ENCODE assay signal across 17 cellular contexts in the genomic region with DNA sequence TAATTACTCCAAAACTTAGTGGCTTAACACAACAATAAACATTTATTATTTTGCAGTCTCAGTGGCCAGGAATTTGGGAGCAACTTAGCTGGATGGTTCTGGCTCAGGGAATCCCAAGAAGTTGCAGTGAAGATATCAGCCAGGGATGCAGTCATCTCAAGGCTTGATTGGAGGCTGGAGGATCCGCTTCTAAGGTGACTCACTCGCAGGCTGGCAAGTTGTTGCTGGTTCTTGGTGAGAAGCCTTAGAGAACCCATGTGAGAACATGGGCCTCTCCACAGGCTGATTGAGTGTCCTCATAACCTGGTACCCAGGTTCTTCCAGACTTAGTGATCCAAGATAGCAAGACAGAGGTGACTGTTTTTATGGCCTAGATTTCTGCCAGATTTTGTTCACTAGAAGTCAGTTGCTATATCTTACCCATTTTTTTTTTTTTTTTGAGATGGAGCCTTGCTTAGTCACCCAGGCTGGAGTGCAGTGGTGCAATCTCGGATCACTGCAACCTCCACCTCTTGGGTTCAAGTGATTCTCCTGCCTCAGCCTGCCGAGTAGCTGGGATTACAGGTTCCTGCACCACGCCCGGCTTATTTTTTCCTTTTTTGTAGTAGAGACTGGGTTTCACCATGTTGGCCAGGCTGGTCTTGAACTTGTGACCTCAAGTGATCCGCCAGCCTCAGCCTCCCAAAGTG. TPM values are rescaled to one million over a fixed set of nuclear protein-coding genes. Genes with fewer than 3 reads are reported as not detected.
DNase-seq lines count a peak whose midpoint lies in the region; ATAC-seq and TF ChIP-seq lines count a peak whose summit lies in the region.
"Had no signal": no experiment of that assay in that cellular context is flagged by ENCODE, and none has a peak within 500 bp of the region (broad histone marks: within the 10 kb centered on the region; RNA-seq: fewer than 3 reads in every experiment).

No MANE protein-coding gene starts in this region.

- TF ChIP-seq CTCF in choroid plexus epithelial cell (conservative IDR thresholded peaks at IDR 0.05; ENCODE audit: low read depth, low read length) = no peak

- peak; percentile 53 for DNase-seq in GM04503 (ENCODE audit: low read depth)
- DNase-seq in RPMI7951 (ENCODE audit: low read depth) = peak; percentile 16
- peak; percentile 59 for DNase-seq in choroid plexus epithelial cell (ENCODE audit: low read depth)
- DNase-seq in kidney tubule cell (ENCODE audit: low spot score) = peak; percentile 68
- DNase-seq in stimulated activated naive CD8-positive, alpha-beta T cell treated with anti-CD3 and anti-CD28 coated beads, Interleukin-15, Interleukin-2, amounts not matched to agents 100 U/mL and 50 U/mL, for 24 hours = no peak
- no peak for DNase-seq in NCI-H2171 treated with DMSO at 0.1 percent for 48 hours (lab: John Stamatoyannopoulos, UW)
- DNase-seq in GDM1 (lab: John Stamatoyannopoulos, UW) = no peak
- DNase-seq in NCI-H1092 treated with DMSO at 0.1 percent for 48 hours (lab: John Stamatoyannopoulos, UW) = no peak
- DNase-seq: activated CD4-positive, alpha-beta memory T cell treated with anti-CD3 and anti-CD28 coated beads, Interleukin-2, amount 10 ng/mL, durations not matched to agents 7 days and 5 days; activated naive CD8-positive, alpha-beta T cell treated with anti-CD3 and anti-CD28 coated beads, Interleukin-2, amount 50 U/mL, for 24 hours; activated T-cell treated with anti-CD3 and anti-CD28 coated beads, Interleukin-2, amount 50 U/mL, for 72 hours; AML-193; hippocampal formation; NCI-H2081; NCI-H774; nucleus accumbens; stimulated activated CD4-positive, alpha-beta T cell treated with anti-CD3 and anti-CD28 coated beads, Interleukin-2, amount 100 ng/mL, for 48 hours had no signal

- H3K4me3 ChIP-seq in choroid plexus epithelial cell (ENCODE audit: low read depth, low read length) = no peak overlapping the region

- no peak for ATAC-seq in stimulated activated naive CD8-positive, alpha-beta T cell treated with anti-CD3 and anti-CD28 coated beads, Interleukin-15, Interleukin-2, amounts not matched to agents 100 U/mL and 50 U/mL, for 24 hours
- ATAC-seq: activated naive CD8-positive, alpha-beta T cell treated with anti-CD3 and anti-CD28 coated beads, Interleukin-2, amount 50 U/mL, for 24 hours; activated T-cell treated with anti-CD3 and anti-CD28 coated beads, Interleukin-2, amount 50 U/mL, for 72 hours had no signal

RNA-seq across cellular contexts. Expression of a gene that starts 32.5 kb away (rescaled TPM):
- total RNA-seq in RPMI7951 (2014; rRNA removed; shearing (Covaris generic)) = 3.5 and 5.3 TPM in 2 replicates

RNA-seq across cellular contexts. Expression of a gene that starts 49.6 kb away (rescaled TPM):
- total RNA-seq in RPMI7951 (2014; rRNA removed; shearing (Covaris generic)) = 11.4 and 16.0 TPM in 2 replicates

Comparison
In these comparisons a context has a peak if more than half of its experiments do, and no peak if none do; other contexts are left out.
1. DNase-seq: peak in GM04503 (single experiment), RPMI7951 (single experiment), choroid plexus epithelial cell (single experiment) and kidney tubule cell (single experiment); none in stimulated activated naive CD8-positive, alpha-beta T cell treated with anti-CD3 and anti-CD28 coated beads, Interleukin-15, Interleukin-2, amounts not matched to agents 100 U/mL and 50 U/mL, for 24 hours (single experiment), NCI-H2171 treated with DMSO at 0.1 percent for 48 hours (single experiment), GDM1 (single experiment) and NCI-H1092 treated with DMSO at 0.1 percent for 48 hours (single experiment).